Comparison of ENCODE assay signal across 2 cellular contexts in the genomic region with DNA sequence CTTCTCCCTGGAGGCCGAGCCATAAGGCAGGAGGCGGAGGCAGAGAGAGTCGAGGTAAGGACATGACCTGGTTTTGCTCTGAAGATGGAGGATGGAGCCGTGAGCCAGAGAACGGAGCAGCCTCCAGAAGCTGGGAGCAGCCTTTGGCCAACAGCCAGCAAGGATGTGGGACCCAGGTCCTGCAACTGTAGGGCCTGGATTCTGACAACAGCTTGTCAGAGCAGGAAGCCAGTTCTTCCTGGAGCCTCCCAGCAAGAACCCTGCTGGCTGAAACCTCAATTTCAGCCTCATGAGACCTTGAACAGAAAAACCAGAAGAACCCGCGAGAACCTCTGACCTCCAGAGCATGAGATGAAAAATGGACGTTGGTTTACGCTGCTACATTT.
TF ChIP-seq lines count a peak whose summit lies in the region.

No MANE protein-coding gene starts in this region.

TF ChIP-seq in SK-N-SH treated with all-trans-retinoic acid at 6 μM for 48 hours, 23 proteins besides CTCF, POLR2A, EP300 and RAD21:
- TF ChIP-seq, protein P1, sequence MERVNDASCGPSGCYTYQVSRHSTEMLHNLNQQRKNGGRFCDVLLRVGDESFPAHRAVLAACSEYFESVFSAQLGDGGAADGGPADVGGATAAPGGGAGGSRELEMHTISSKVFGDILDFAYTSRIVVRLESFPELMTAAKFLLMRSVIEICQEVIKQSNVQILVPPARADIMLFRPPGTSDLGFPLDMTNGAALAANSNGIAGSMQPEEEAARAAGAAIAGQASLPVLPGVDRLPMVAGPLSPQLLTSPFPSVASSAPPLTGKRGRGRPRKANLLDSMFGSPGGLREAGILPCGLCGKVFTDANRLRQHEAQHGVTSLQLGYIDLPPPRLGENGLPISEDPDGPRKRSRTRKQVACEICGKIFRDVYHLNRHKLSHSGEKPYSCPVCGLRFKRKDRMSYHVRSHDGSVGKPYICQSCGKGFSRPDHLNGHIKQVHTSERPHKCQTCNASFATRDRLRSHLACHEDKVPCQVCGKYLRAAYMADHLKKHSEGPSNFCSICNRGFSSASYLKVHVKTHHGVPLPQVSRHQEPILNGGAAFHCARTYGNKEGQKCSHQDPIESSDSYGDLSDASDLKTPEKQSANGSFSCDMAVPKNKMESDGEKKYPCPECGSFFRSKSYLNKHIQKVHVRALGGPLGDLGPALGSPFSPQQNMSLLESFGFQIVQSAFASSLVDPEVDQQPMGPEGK (CRISPR knock-in tag; IDR thresholded peaks at IDR 0.05; ENCODE audit: borderline replicate concordance): no peak
- TF ChIP-seq ZNF565 (CRISPR knock-in tag; conservative IDR thresholded peaks at IDR 0.05; ENCODE audit: low read depth): no peak
- no peak for TF ChIP-seq ESRRG (CRISPR knock-in tag; IDR thresholded peaks at IDR 0.05)
- no peak for TF ChIP-seq ZNF70 (CRISPR knock-in tag; IDR thresholded peaks at IDR 0.05)
- TF ChIP-seq, protein P2, sequence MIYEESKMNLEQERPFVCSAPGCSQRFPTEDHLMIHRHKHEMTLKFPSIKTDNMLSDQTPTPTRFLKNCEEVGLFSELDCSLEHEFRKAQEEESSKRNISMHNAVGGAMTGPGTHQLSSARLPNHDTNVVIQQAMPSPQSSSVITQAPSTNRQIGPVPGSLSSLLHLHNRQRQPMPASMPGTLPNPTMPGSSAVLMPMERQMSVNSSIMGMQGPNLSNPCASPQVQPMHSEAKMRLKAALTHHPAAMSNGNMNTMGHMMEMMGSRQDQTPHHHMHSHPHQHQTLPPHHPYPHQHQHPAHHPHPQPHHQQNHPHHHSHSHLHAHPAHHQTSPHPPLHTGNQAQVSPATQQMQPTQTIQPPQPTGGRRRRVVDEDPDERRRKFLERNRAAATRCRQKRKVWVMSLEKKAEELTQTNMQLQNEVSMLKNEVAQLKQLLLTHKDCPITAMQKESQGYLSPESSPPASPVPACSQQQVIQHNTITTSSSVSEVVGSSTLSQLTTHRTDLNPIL (CRISPR knock-in tag; IDR thresholded peaks at IDR 0.05; ENCODE audit: low read depth): no peak
- no peak for TF ChIP-seq CSDC2 (CRISPR knock-in tag; IDR thresholded peaks at IDR 0.05)
- no peak for TF ChIP-seq ISL1 (CRISPR knock-in tag; IDR thresholded peaks at IDR 0.05)
- TF ChIP-seq TOX (CRISPR knock-in tag; IDR thresholded peaks at IDR 0.05; ENCODE audit: borderline replicate concordance): no peak
- TF ChIP-seq ZNF8 (CRISPR knock-in tag; IDR thresholded peaks at IDR 0.05): no peak
- TF ChIP-seq, protein P3, sequence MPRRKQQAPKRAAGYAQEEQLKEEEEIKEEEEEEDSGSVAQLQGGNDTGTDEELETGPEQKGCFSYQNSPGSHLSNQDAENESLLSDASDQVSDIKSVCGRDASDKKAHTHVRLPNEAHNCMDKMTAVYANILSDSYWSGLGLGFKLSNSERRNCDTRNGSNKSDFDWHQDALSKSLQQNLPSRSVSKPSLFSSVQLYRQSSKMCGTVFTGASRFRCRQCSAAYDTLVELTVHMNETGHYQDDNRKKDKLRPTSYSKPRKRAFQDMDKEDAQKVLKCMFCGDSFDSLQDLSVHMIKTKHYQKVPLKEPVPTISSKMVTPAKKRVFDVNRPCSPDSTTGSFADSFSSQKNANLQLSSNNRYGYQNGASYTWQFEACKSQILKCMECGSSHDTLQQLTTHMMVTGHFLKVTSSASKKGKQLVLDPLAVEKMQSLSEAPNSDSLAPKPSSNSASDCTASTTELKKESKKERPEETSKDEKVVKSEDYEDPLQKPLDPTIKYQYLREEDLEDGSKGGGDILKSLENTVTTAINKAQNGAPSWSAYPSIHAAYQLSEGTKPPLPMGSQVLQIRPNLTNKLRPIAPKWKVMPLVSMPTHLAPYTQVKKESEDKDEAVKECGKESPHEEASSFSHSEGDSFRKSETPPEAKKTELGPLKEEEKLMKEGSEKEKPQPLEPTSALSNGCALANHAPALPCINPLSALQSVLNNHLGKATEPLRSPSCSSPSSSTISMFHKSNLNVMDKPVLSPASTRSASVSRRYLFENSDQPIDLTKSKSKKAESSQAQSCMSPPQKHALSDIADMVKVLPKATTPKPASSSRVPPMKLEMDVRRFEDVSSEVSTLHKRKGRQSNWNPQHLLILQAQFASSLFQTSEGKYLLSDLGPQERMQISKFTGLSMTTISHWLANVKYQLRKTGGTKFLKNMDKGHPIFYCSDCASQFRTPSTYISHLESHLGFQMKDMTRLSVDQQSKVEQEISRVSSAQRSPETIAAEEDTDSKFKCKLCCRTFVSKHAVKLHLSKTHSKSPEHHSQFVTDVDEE (CRISPR knock-in tag; IDR thresholded peaks at IDR 0.05): no peak
- no peak for TF ChIP-seq RARB (CRISPR knock-in tag; IDR thresholded peaks at IDR 0.05)
- no peak for TF ChIP-seq ZC3H10 (CRISPR knock-in tag; IDR thresholded peaks at IDR 0.05)

TF ChIP-seq in SK-N-SH, 30 proteins besides CTCF, POLR2A, EP300 and RAD21 (continued from another document):
- TF ChIP-seq, protein P4, sequence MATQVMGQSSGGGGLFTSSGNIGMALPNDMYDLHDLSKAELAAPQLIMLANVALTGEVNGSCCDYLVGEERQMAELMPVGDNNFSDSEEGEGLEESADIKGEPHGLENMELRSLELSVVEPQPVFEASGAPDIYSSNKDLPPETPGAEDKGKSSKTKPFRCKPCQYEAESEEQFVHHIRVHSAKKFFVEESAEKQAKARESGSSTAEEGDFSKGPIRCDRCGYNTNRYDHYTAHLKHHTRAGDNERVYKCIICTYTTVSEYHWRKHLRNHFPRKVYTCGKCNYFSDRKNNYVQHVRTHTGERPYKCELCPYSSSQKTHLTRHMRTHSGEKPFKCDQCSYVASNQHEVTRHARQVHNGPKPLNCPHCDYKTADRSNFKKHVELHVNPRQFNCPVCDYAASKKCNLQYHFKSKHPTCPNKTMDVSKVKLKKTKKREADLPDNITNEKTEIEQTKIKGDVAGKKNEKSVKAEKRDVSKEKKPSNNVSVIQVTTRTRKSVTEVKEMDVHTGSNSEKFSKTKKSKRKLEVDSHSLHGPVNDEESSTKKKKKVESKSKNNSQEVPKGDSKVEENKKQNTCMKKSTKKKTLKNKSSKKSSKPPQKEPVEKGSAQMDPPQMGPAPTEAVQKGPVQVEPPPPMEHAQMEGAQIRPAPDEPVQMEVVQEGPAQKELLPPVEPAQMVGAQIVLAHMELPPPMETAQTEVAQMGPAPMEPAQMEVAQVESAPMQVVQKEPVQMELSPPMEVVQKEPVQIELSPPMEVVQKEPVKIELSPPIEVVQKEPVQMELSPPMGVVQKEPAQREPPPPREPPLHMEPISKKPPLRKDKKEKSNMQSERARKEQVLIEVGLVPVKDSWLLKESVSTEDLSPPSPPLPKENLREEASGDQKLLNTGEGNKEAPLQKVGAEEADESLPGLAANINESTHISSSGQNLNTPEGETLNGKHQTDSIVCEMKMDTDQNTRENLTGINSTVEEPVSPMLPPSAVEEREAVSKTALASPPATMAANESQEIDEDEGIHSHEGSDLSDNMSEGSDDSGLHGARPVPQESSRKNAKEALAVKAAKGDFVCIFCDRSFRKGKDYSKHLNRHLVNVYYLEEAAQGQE (IDR thresholded peaks at IDR 0.05; ENCODE audit: low read depth, low read length): no peak
- TF ChIP-seq, protein P5, sequence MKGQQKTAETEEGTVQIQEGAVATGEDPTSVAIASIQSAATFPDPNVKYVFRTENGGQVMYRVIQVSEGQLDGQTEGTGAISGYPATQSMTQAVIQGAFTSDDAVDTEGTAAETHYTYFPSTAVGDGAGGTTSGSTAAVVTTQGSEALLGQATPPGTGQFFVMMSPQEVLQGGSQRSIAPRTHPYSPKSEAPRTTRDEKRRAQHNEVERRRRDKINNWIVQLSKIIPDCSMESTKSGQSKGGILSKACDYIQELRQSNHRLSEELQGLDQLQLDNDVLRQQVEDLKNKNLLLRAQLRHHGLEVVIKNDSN (IDR thresholded peaks at IDR 0.05; ENCODE audit: borderline replicate concordance, low read depth): no peak
- TF ChIP-seq MEF2A (IDR thresholded peaks at IDR 0.05; ENCODE audit: borderline replicate concordance, low read depth) (no peak), SIN3A (IDR thresholded peaks at IDR 0.05; ENCODE audit: borderline replicate concordance, low read depth, low read length) (no peak), POLR2AphosphoS5 (IDR thresholded peaks at IDR 0.05; ENCODE audit: low read depth, low read length) (no peak), TAF1 (IDR thresholded peaks at IDR 0.05; ENCODE audit: borderline replicate concordance, low read depth, low read length) (no peak), FOSL2 (IDR thresholded peaks at IDR 0.05; ENCODE audit: borderline replicate concordance, low read depth) (no peak)
- TF ChIP-seq, protein P6, sequence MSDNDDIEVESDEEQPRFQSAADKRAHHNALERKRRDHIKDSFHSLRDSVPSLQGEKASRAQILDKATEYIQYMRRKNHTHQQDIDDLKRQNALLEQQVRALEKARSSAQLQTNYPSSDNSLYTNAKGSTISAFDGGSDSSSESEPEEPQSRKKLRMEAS (IDR thresholded peaks at IDR 0.05; ENCODE audit: low read depth): no peak
- TF ChIP-seq, protein P7, sequence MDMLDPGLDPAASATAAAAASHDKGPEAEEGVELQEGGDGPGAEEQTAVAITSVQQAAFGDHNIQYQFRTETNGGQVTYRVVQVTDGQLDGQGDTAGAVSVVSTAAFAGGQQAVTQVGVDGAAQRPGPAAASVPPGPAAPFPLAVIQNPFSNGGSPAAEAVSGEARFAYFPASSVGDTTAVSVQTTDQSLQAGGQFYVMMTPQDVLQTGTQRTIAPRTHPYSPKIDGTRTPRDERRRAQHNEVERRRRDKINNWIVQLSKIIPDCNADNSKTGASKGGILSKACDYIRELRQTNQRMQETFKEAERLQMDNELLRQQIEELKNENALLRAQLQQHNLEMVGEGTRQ (IDR thresholded peaks at IDR 0.05; ENCODE audit: borderline replicate concordance, low read depth, low read length): no peak
